In genomic region chr2:156784034-156784433, GRCh38 we compare ENCODE assay signal across 15 cellular contexts.
DNase-seq lines count a peak whose midpoint lies in the region; FAIRE-seq and TF ChIP-seq lines count a peak whose summit lies in the region.
"Had no signal": no experiment of that assay in that cellular context is flagged by ENCODE, and none has a peak within 500 bp of the region (broad histone marks: within the 10 kb centered on the region; RNA-seq: fewer than 3 reads in every experiment).

No MANE protein-coding gene starts in this region.

- H3K9me3 ChIP-seq in hepatocyte (ENCODE audit: low read depth) = no peaks in the 10 kb centered on the region
- H3K9me3 ChIP-seq: lower lobe of right lung had no signal

- H2AFZ ChIP-seq in hepatocyte = no peak overlapping the region

- no peaks in the 10 kb centered on the region for H3K36me3 ChIP-seq in hepatocyte (replicated peaks; ENCODE audit: insufficient read depth, low read depth)
- H3K36me3 ChIP-seq: lower lobe of right lung had no signal

- H3K4me3 ChIP-seq in hepatocyte = no peak overlapping the region
- H3K4me3 ChIP-seq: lower lobe of right lung had no signal

- TF ChIP-seq CTCF in D721Med (IDR thresholded peaks at IDR 0.05; ENCODE audit: insufficient read depth, missing control alignments) = no peak
- no peak for TF ChIP-seq CTCF in hepatocyte (IDR thresholded peaks at IDR 0.05; ENCODE audit: poor library complexity)
- no peak for TF ChIP-seq CTCF in GM10266 (IDR thresholded peaks at IDR 0.05; ENCODE audit: control insufficient read depth, insufficient read depth, low read depth, missing control alignments)

- H3K79me2 ChIP-seq in hepatocyte = no peaks in the 10 kb centered on the region

- DNase-seq in D721Med (ENCODE audit: insufficient read length, low spot score) = no peak
- DNase-seq in LHCN-M2 (ENCODE audit: low read depth) = peak; percentile 9
- peak; percentile 98 for DNase-seq in NCI-H82 (lab: John Stamatoyannopoulos, UW)
- no peak for DNase-seq in hepatocyte (ENCODE audit: low spot score)
- no peak for DNase-seq in GM10266 (ENCODE audit: extremely low spot score)
- no peak for DNase-seq in HuH-7 (ENCODE audit: low spot score)
- DNase-seq in GOT3 (lab: John Stamatoyannopoulos, UW) = no peak
- DNase-seq in activated CD4-positive, alpha-beta T cell treated with anti-CD3 and anti-CD28 coated beads, Interleukin-2, amount 50 U/mL, for 1 hour = no peak
- DNase-seq: activated CD4-positive, alpha-beta memory T cell treated with anti-CD3 and anti-CD28 coated beads, Interleukin-2, amount 10 ng/mL, durations not matched to agents 7 days and 5 days; activated T-cell treated with anti-CD3 and anti-CD28 coated beads, Interleukin-2, amount 50 U/mL, for 72 hours; DMS79; lower lobe of right lung; naive thymus-derived CD8-positive, alpha-beta T cell; OCI-M1 had no signal

- H3K27me3 ChIP-seq in hepatocyte = no peaks in the 10 kb centered on the region
- H3K27me3 ChIP-seq: foreskin keratinocyte had no signal

- peaks cover 12% of the 10 kb centered on the region for H3K4me1 ChIP-seq in hepatocyte (ENCODE audit: insufficient read depth)
- H3K4me1 ChIP-seq: foreskin keratinocyte, lower lobe of right lung had no signal

- 55% methylated on average over 3 of the region's 3 CpGs for WGBS in hepatocyte (ENCODE audit: low lambda C conversion rate, missing lambda C conversion rate)

- H4K20me1 ChIP-seq in hepatocyte (ENCODE audit: insufficient read depth, poor library complexity, severe bottlenecking) = no peaks in the 10 kb centered on the region

- H3K27ac ChIP-seq in hepatocyte = peak overlapping the region; percentile 5
- H3K27ac ChIP-seq: foreskin keratinocyte, lower lobe of right lung had no signal

- no peaks in the 10 kb centered on the region for H3K9me2 ChIP-seq in hepatocyte (replicated peaks; ENCODE audit: insufficient read depth)

- peak; percentile 80 for FAIRE-seq in D721Med (lab: Jason Lieb, UNC)

- H3K4me2 ChIP-seq in hepatocyte = peak overlapping the region; percentile 16

Comparison
In these comparisons a context has a peak if more than half of its experiments do, and no peak if none do; other contexts are left out.
1. DNase-seq: peak in LHCN-M2 (single experiment) and NCI-H82 (single experiment); none in D721Med (single experiment), hepatocyte (single experiment), GM10266 (single experiment), HuH-7 (single experiment), GOT3 (single experiment) and activated CD4-positive, alpha-beta T cell treated with anti-CD3 and anti-CD28 coated beads, Interleukin-2, amount 50 U/mL, for 1 hour (single experiment).